ENCODE assay signal across 1 cellular context in the genomic region with DNA sequence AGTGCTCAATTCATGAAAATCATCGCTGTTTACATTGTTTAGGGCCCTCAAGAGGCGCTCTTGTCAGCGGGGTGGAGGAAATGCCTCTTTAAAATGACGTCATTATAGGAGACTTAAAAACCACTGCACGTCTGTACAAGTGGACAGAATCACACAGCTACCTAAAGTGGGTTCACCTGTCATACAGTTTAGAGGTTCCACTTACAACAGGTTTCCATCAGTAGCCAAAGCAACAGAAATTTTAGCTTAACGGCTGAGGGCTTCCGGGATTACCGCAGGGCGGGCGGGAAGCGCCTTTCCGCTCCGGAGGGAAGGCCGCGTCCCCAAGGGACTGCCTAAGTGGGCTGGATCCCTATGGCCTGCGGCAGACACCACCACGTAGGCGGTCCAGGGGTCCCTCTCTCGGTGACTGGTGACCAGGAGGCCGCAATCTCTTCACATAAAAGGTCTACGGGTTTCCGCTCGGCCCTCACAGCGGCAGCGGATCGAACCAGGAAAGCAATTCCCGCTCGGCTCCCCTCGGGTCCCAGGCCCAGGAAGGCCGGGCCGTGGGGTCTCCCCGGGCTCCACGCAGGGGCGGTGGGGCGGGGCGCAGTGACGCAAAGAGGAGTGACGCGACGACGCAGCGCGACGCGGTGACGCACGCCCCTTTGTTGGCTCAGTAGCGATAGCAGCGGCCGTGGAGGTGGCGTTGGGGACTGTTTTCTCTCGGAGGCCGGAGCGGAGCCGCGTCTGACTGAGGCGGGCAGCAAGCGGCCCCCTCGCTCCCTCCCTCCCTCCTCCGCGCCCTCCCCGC.
TF ChIP-seq lines count a peak whose summit lies in the region.

A gene with protein sequence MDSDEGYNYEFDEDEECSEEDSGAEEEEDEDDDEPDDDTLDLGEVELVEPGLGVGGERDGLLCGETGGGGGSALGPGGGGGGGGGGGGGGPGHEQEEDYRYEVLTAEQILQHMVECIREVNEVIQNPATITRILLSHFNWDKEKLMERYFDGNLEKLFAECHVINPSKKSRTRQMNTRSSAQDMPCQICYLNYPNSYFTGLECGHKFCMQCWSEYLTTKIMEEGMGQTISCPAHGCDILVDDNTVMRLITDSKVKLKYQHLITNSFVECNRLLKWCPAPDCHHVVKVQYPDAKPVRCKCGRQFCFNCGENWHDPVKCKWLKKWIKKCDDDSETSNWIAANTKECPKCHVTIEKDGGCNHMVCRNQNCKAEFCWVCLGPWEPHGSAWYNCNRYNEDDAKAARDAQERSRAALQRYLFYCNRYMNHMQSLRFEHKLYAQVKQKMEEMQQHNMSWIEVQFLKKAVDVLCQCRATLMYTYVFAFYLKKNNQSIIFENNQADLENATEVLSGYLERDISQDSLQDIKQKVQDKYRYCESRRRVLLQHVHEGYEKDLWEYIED (plus strand): TSS at position 661 of the 796 bp plus-strand sequence. CDS start 310 bp downstream, outside the sequence.

TF ChIP-seq in A549, 52 proteins besides CTCF, POLR2A, EP300 and RAD21 (continued from another document):
- TF ChIP-seq, protein P1, sequence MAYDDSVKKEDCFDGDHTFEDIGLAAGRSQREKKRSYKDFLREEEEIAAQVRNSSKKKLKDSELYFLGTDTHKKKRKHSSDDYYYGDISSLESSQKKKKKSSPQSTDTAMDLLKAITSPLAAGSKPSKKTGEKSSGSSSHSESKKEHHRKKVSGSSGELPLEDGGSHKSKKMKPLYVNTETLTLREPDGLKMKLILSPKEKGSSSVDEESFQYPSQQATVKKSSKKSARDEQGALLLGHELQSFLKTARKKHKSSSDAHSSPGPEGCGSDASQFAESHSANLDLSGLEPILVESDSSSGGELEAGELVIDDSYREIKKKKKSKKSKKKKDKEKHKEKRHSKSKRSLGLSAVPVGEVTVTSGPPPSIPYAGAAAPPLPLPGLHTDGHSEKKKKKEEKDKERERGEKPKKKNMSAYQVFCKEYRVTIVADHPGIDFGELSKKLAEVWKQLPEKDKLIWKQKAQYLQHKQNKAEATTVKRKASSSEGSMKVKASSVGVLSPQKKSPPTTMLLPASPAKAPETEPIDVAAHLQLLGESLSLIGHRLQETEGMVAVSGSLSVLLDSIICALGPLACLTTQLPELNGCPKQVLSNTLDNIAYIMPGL (CRISPR knock-in tag; IDR thresholded peaks at IDR 0.05; ENCODE audit: borderline replicate concordance) = peak; percentile 91
- TF ChIP-seq, protein P2, sequence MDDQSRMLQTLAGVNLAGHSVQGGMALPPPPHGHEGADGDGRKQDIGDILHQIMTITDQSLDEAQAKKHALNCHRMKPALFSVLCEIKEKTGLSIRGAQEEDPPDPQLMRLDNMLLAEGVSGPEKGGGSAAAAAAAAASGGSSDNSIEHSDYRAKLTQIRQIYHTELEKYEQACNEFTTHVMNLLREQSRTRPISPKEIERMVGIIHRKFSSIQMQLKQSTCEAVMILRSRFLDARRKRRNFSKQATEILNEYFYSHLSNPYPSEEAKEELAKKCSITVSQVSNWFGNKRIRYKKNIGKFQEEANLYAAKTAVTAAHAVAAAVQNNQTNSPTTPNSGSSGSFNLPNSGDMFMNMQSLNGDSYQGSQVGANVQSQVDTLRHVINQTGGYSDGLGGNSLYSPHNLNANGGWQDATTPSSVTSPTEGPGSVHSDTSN (IDR thresholded peaks at IDR 0.05) = peak; percentile 66; the same call in 1 of the 2 replicates
- TF ChIP-seq, protein P3, sequence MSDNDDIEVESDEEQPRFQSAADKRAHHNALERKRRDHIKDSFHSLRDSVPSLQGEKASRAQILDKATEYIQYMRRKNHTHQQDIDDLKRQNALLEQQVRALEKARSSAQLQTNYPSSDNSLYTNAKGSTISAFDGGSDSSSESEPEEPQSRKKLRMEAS (IDR thresholded peaks at IDR 0.05) = peak; percentile 84
- no peak for TF ChIP-seq CBX2 (IDR thresholded peaks at IDR 0.05; ENCODE audit: borderline replicate concordance, low read depth)
- TF ChIP-seq MAFK (IDR thresholded peaks at IDR 0.05; ENCODE audit: partially characterized antibody) = no peak
- no peak for TF ChIP-seq ESRRA (IDR thresholded peaks at IDR 0.05; ENCODE audit: borderline replicate concordance, low read length)
- TF ChIP-seq HOXB13 (CRISPR knock-in tag; IDR thresholded peaks at IDR 0.05; ENCODE audit: low read depth) = no peak
- peak; percentile 85 for TF ChIP-seq E2F6 (IDR thresholded peaks at IDR 0.05; ENCODE audit: borderline replicate concordance, low read depth)
- no peak for TF ChIP-seq HEYL (CRISPR knock-in tag; IDR thresholded peaks at IDR 0.05)
- TF ChIP-seq MAZ (IDR thresholded peaks at IDR 0.05; ENCODE audit: borderline replicate concordance, low read depth, low read length) = 0 out of 2 replicates have a peak, but pooled peaks have one; percentile 60
- no peak for TF ChIP-seq ZSCAN20 (CRISPR knock-in tag; IDR thresholded peaks at IDR 0.05)
- TF ChIP-seq RARB (CRISPR knock-in tag; IDR thresholded peaks at IDR 0.05) = no peak; the same call in 1 of the 2 replicates
- TF ChIP-seq, protein P4, sequence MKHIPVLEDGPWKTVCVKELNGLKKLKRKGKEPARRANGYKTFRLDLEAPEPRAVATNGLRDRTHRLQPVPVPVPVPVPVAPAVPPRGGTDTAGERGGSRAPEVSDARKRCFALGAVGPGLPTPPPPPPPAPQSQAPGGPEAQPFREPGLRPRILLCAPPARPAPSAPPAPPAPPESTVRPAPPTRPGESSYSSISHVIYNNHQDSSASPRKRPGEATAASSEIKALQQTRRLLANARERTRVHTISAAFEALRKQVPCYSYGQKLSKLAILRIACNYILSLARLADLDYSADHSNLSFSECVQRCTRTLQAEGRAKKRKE (CRISPR knock-in tag; IDR thresholded peaks at IDR 0.05; ENCODE audit: low read depth) = no peak
- no peak for TF ChIP-seq RCOR1 (IDR thresholded peaks at IDR 0.05; ENCODE audit: low read depth, low read length)
- no peak for TF ChIP-seq CBX8 (IDR thresholded peaks at IDR 0.05)
- TF ChIP-seq, protein P5, sequence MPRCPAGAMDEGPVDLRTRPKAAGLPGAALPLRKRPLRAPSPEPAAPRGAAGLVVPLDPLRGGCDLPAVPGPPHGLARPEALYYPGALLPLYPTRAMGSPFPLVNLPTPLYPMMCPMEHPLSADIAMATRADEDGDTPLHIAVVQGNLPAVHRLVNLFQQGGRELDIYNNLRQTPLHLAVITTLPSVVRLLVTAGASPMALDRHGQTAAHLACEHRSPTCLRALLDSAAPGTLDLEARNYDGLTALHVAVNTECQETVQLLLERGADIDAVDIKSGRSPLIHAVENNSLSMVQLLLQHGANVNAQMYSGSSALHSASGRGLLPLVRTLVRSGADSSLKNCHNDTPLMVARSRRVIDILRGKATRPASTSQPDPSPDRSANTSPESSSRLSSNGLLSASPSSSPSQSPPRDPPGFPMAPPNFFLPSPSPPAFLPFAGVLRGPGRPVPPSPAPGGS (IDR thresholded peaks at IDR 0.05) = peak; percentile 89; the same call in 2 of the 3 replicates
- TF ChIP-seq KDM5A (IDR thresholded peaks at IDR 0.05) = no peak
- TF ChIP-seq ELK1 (IDR thresholded peaks at IDR 0.05; ENCODE audit: low read depth, low read length) = no peak
- TF ChIP-seq TP53 (CRISPR knock-in tag; IDR thresholded peaks at IDR 0.05) = peak; percentile 88
- TF ChIP-seq FOSB (CRISPR knock-in tag; IDR thresholded peaks at IDR 0.05) = no peak
- TF ChIP-seq CHD2 (IDR thresholded peaks at IDR 0.05; ENCODE audit: low read length, partially characterized antibody) = peak; percentile 41
- TF ChIP-seq JUN (IDR thresholded peaks at IDR 0.05) = peak; percentile 95 to 98; a peak in 4 of 5 replicates
- TF ChIP-seq, protein P6, sequence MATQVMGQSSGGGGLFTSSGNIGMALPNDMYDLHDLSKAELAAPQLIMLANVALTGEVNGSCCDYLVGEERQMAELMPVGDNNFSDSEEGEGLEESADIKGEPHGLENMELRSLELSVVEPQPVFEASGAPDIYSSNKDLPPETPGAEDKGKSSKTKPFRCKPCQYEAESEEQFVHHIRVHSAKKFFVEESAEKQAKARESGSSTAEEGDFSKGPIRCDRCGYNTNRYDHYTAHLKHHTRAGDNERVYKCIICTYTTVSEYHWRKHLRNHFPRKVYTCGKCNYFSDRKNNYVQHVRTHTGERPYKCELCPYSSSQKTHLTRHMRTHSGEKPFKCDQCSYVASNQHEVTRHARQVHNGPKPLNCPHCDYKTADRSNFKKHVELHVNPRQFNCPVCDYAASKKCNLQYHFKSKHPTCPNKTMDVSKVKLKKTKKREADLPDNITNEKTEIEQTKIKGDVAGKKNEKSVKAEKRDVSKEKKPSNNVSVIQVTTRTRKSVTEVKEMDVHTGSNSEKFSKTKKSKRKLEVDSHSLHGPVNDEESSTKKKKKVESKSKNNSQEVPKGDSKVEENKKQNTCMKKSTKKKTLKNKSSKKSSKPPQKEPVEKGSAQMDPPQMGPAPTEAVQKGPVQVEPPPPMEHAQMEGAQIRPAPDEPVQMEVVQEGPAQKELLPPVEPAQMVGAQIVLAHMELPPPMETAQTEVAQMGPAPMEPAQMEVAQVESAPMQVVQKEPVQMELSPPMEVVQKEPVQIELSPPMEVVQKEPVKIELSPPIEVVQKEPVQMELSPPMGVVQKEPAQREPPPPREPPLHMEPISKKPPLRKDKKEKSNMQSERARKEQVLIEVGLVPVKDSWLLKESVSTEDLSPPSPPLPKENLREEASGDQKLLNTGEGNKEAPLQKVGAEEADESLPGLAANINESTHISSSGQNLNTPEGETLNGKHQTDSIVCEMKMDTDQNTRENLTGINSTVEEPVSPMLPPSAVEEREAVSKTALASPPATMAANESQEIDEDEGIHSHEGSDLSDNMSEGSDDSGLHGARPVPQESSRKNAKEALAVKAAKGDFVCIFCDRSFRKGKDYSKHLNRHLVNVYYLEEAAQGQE (IDR thresholded peaks at IDR 0.05) = 0 out of 2 replicates have a peak, but pooled peaks have one; percentile 11
- TF ChIP-seq HOXA7 (CRISPR knock-in tag; IDR thresholded peaks at IDR 0.05) = no peak
- peak; percentile 99 for TF ChIP-seq PHF8 (IDR thresholded peaks at IDR 0.05; ENCODE audit: borderline replicate concordance, low read depth)
TF ChIP-seq in A549: peak in this region for 17.
